In genomic region chr7:47449810-47450586, GRCh38 we compare ENCODE assay signal across 2 cellular contexts.
TF ChIP-seq lines count a peak whose summit lies in the region.

No MANE protein-coding gene starts in this region.

TF ChIP-seq in liver, 16 proteins besides CTCF, POLR2A, EP300 and RAD21 (continued from another document):
- no peak for TF ChIP-seq YY1 (IDR thresholded peaks at IDR 0.05)
- no peak for TF ChIP-seq SP1 (IDR thresholded peaks at IDR 0.05)
- TF ChIP-seq NR2F2 (IDR thresholded peaks at IDR 0.05), result no peak
- TF ChIP-seq TAF1 (conservative IDR thresholded peaks at IDR 0.05), result no peak
- TF ChIP-seq FOXA2 (IDR thresholded peaks at IDR 0.05), result no peak
- no peak for TF ChIP-seq ATF3 (IDR thresholded peaks at IDR 0.05)
- TF ChIP-seq JUND (IDR thresholded peaks at IDR 0.05), result no peak
- no peak for TF ChIP-seq REST (IDR thresholded peaks at IDR 0.05)
- TF ChIP-seq FOXA1 (IDR thresholded peaks at IDR 0.05), result no peak
- TF ChIP-seq GABPA (IDR thresholded peaks at IDR 0.05 in 1 of 2, conservative IDR thresholded peaks at IDR 0.05 in 1 of 2), result no peak
- no peak for TF ChIP-seq EGR1 (IDR thresholded peaks at IDR 0.05; ENCODE audit: low read depth in 2 of 2)
TF ChIP-seq in liver: peak in this region for 0.

TF ChIP-seq in HepG2, 621 proteins besides CTCF, POLR2A, EP300 and RAD21 (continued from another document):
- TF ChIP-seq TRAFD1 (CRISPR knock-in tag; IDR thresholded peaks at IDR 0.05; ENCODE audit: borderline replicate concordance), result no peak
TF ChIP-seq in HepG2: peak in this region for 0.
